ENCODE assay signal across 11 cellular contexts in genomic region chr9:37034938-37035471, GRCh38. TPM values are rescaled to one million over a fixed set of nuclear protein-coding genes. Genes with fewer than 3 reads are reported as not detected.
DNase-seq lines count a peak whose midpoint lies in the region; ATAC-seq, FAIRE-seq and TF ChIP-seq lines count a peak whose summit lies in the region.
"Had no signal": no experiment of that assay in that cellular context is flagged by ENCODE, and none has a peak within 500 bp of the region (broad histone marks: within the 10 kb centered on the region; RNA-seq: fewer than 3 reads in every experiment).

No MANE protein-coding gene starts in this region.

- peaks cover 76 to 97% (median 94%) of the 10 kb centered on the region in 4 experiments for H3K27me3 ChIP-seq in H1 (replicated peaks in 1 of 4; ENCODE audit: control insufficient read depth in 3 of 4, extremely low read depth in 1 of 4, insufficient read depth in 3 of 4, low read length in 3 of 4)

- no peaks in the 10 kb centered on the region for H3K79me2 ChIP-seq in H1 (ENCODE audit: control insufficient read depth in 1 of 2, insufficient read depth in 2 of 2, low read length in 2 of 2)

- no peak for FAIRE-seq in H1 (lab: Jason Lieb, UNC)
- FAIRE-seq: D721Med had no signal

- POLR2A ChIA-PET in H1 (lab: Charles Lee; ENCODE audit: partially characterized antibody) (no interaction called here), HEK293T (lab: Yijun Ruan, JAX) (no interaction called here)

- no peak overlapping the region for H4K91ac ChIP-seq in H1 (replicated peaks; ENCODE audit: insufficient read length, low read length)

- no peak for TF ChIP-seq POLR2A in H1 (IDR thresholded peaks at IDR 0.05; ENCODE audit: control extremely low read depth in 1 of 2, low read depth in 2 of 2, low read length in 2 of 2)

- H3K14ac ChIP-seq in H1 (ENCODE audit: insufficient read length): no peak overlapping the region

- H2AFZ ChIP-seq in H1 (ENCODE audit: low read length): no peak overlapping the region; the same call in 1 of the 2 replicates

- TF ChIP-seq CTCF in H1 (IDR thresholded peaks at IDR 0.05; ENCODE audit: control extremely low read depth in 1 of 3, insufficient read depth in 1 of 3, low read depth in 1 of 3, low read length in 3 of 3): no peak

- no peaks in the 10 kb centered on the region for H3K9me3 Mint-ChIP-seq in activated T-cell treated with anti-CD3 and anti-CD28 coated beads, Interleukin-2, amount 50 U/mL, for 24 hours
- no peaks in the 10 kb centered on the region for H3K9me3 Mint-ChIP-seq in stimulated activated memory B cell treated with anti-CD40 and anti-IgM and Interleukin-4, amounts not matched to agents 10 μg/mL and 1 μg/mL and 100 μg/mL, for 72 hours

- peak overlapping the region; percentile 27 to 64 (median 38) for H3K4me3 ChIP-seq in H1 (ENCODE audit: extremely low read depth in 1 of 4, insufficient read depth in 2 of 4, low read depth in 3 of 4, low read length in 4 of 4)

- H3K56ac ChIP-seq in H1 (replicated peaks; ENCODE audit: insufficient read length, low read depth, low read length): no peak overlapping the region

- no peak overlapping the region for H2BK120ac ChIP-seq in H1 (replicated peaks; ENCODE audit: low read depth, low read length)

- no peak overlapping the region for H2BK5ac ChIP-seq in H1 (ENCODE audit: low read depth, low read length)

- no peaks in the 10 kb centered on the region for H3K36me3 Mint-ChIP-seq in activated T-cell treated with anti-CD3 and anti-CD28 coated beads, Interleukin-2, amount 50 U/mL, for 24 hours (ENCODE audit: low read depth)
- H3K36me3 Mint-ChIP-seq in stimulated activated memory B cell treated with anti-CD40 and anti-IgM and Interleukin-4, amounts not matched to agents 10 μg/mL and 1 μg/mL and 100 μg/mL, for 72 hours: peaks cover 12% of the 10 kb centered on the region

- DNase-seq in activated T-cell treated with anti-CD3 and anti-CD28 coated beads, Interleukin-2, amount 50 U/mL, for 24 hours: no peak
- no peak for DNase-seq in activated T-cell treated with anti-CD3 and anti-CD28 coated beads, Interleukin-2, amount 50 U/mL, for 48 hours
- DNase-seq in NCI-H146 treated with DMSO at 0.1 percent for 48 hours (lab: John Stamatoyannopoulos, UW; ENCODE audit: unreplicated experiment): peak; percentile 67
- peak in 1 of 2 experiments; percentile 69 for DNase-seq in H1 (ENCODE audit: low read depth in 1 of 2, low spot score in 2 of 2)
- no peak for DNase-seq in HEK293T (ENCODE audit: extremely low spot score)
- no peak for DNase-seq in AML-193 (lab: John Stamatoyannopoulos, UW)

- WGBS in H1 (ENCODE audit: extremely low coverage in 1 of 2, insufficient coverage in 1 of 2, insufficient read length in 1 of 2, insufficient replicate concordance in 2 of 2, low coverage in 1 of 2, low lambda C conversion rate in 2 of 2, missing lambda C conversion rate in 1 of 2), 2 experiments: 5% methylated on average over 18 of the region's 18 CpGs; no CpG with 5 or more reads in 1 of the 2 experiments

- H4K8ac ChIP-seq in H1 (ENCODE audit: extremely low read depth, insufficient read depth, low read length): peak overlapping the region; percentile 6; the same call in 1 of the 2 replicates

- H2AK5ac ChIP-seq in H1 (ENCODE audit: low read depth, low read length): no peak overlapping the region

- peak overlapping the region; percentile 72 for H3K4me3 Mint-ChIP-seq in activated T-cell treated with anti-CD3 and anti-CD28 coated beads, Interleukin-2, amount 50 U/mL, for 24 hours
- H3K4me3 Mint-ChIP-seq in stimulated activated memory B cell treated with anti-CD40 and anti-IgM and Interleukin-4, amounts not matched to agents 10 μg/mL and 1 μg/mL and 100 μg/mL, for 72 hours: peak overlapping the region; percentile 92

- no peak for TF ChIP-seq EP300 in H1 (IDR thresholded peaks at IDR 0.05; ENCODE audit: borderline replicate concordance in 1 of 2, low read depth in 2 of 2, low read length in 2 of 2)

- peaks cover 96% of the 10 kb centered on the region for H3K27me3 Mint-ChIP-seq in activated T-cell treated with anti-CD3 and anti-CD28 coated beads, Interleukin-2, amount 50 U/mL, for 24 hours
- no peaks in the 10 kb centered on the region for H3K27me3 Mint-ChIP-seq in stimulated activated memory B cell treated with anti-CD40 and anti-IgM and Interleukin-4, amounts not matched to agents 10 μg/mL and 1 μg/mL and 100 μg/mL, for 72 hours

- H3K27ac Mint-ChIP-seq in activated T-cell treated with anti-CD3 and anti-CD28 coated beads, Interleukin-2, amount 50 U/mL, for 24 hours: no peak overlapping the region
- peak overlapping the region; percentile 96 for H3K27ac Mint-ChIP-seq in stimulated activated memory B cell treated with anti-CD40 and anti-IgM and Interleukin-4, amounts not matched to agents 10 μg/mL and 1 μg/mL and 100 μg/mL, for 72 hours

- peak overlapping the region; percentile 41; the same call in 1 of the 2 replicates for H3K18ac ChIP-seq in H1 (ENCODE audit: extremely low read depth, low read length)

- H4K5ac ChIP-seq in H1 (ENCODE audit: insufficient read length, low read depth, low read length): no peak overlapping the region

- TF ChIP-seq RAD21 in H1 (IDR thresholded peaks at IDR 0.05 in 1 of 2, conservative IDR thresholded peaks at IDR 0.05 in 1 of 2; ENCODE audit: low read depth in 2 of 2, low read length in 2 of 2): no peak

- CTCF ChIA-PET in H1 (lab: Charles Lee; ENCODE audit: partially characterized antibody) (interaction anchor here (1.5 kb wide), 1 partner anchor 46 kb away, joined by 3 read pairs; no protein-coding TSS in a partner anchor), HEK293T (lab: Yijun Ruan, JAX) (no interaction called here)

- H3K36me3 ChIP-seq in H1 (ENCODE audit: control insufficient read depth in 2 of 4, insufficient read depth in 4 of 4, low read length in 3 of 4): no peaks in the 10 kb centered on the region

- H3K23ac ChIP-seq in H1 (ENCODE audit: insufficient read length): no peak overlapping the region

- H2BK15ac ChIP-seq in H1 (ENCODE audit: low read length): no peak overlapping the region

- no peak overlapping the region for H3K9ac ChIP-seq in H1 (replicated peaks in 1 of 4; ENCODE audit: extremely low read depth in 1 of 4, low read depth in 3 of 4, low read length in 3 of 4)

- peaks cover 29% of the 10 kb centered on the region for H3K23me2 ChIP-seq in H1 (ENCODE audit: low read depth, low read length)

- H3K4me1 Mint-ChIP-seq in activated T-cell treated with anti-CD3 and anti-CD28 coated beads, Interleukin-2, amount 50 U/mL, for 24 hours (ENCODE audit: low read depth): peaks cover 47% of the 10 kb centered on the region
- H3K4me1 Mint-ChIP-seq in stimulated activated memory B cell treated with anti-CD40 and anti-IgM and Interleukin-4, amounts not matched to agents 10 μg/mL and 1 μg/mL and 100 μg/mL, for 72 hours: peaks cover 65% of the 10 kb centered on the region

- H4K20me1 ChIP-seq in H1 (replicated peaks in 1 of 2; ENCODE audit: control insufficient read depth in 1 of 2, insufficient read depth in 2 of 2, low read length in 2 of 2): peaks cover 4 to 9% of the 10 kb centered on the region in 2 experiments

- H3K9me3 ChIP-seq in H1 (ENCODE audit: insufficient read depth in 2 of 2, low read depth in 1 of 2, low read length in 1 of 2): no peaks in the 10 kb centered on the region

- no peak overlapping the region for H3K4ac ChIP-seq in H1 (replicated peaks; ENCODE audit: insufficient read length, low read depth, low read length)

- 0 out of 2 replicates have a peak overlapping the region, but pooled peaks have one; percentile 68 for H2BK12ac ChIP-seq in H1 (ENCODE audit: low read depth, low read length)

- no peak overlapping the region for H2BK20ac ChIP-seq in H1 (ENCODE audit: low read length)

- H3K79me1 ChIP-seq in H1 (ENCODE audit: low read depth, low read length): no peaks in the 10 kb centered on the region

- peak overlapping the region; percentile 88 for H3K4me2 ChIP-seq in H1 (ENCODE audit: insufficient read depth in 1 of 2, low read depth in 2 of 2, low read length in 2 of 2)

- peaks cover 5 to 23% (median 12%) of the 10 kb centered on the region in 4 experiments for H3K4me1 ChIP-seq in H1 (replicated peaks in 1 of 4; ENCODE audit: control insufficient read depth in 3 of 4, insufficient read depth in 4 of 4, low read length in 3 of 4)

- ATAC-seq in stimulated activated memory B cell treated with anti-CD40 and anti-IgM and Interleukin-4, amounts not matched to agents 10 μg/mL and 1 μg/mL and 100 μg/mL, for 72 hours: no peak
- no peak for ATAC-seq in GM18502 (IDR thresholded peaks at IDR 0.05; ENCODE audit: poor library complexity, unreplicated experiment)

- no peak overlapping the region for H3K27ac ChIP-seq in H1 (ENCODE audit: low read depth, low read length)
- H3K27ac ChIP-seq: epithelial cell of prostate had no signal

TF ChIP-seq in H1, 55 proteins besides CTCF, POLR2A, EP300 and RAD21 (continues in another document):
- TF ChIP-seq KDM4A (IDR thresholded peaks at IDR 0.05; ENCODE audit: low read depth, low read length, severe bottlenecking) (peak; percentile 57), EZH2 (IDR thresholded peaks at IDR 0.05; ENCODE audit: low read depth, low read length, severe bottlenecking) (peak; percentile 47), CBX5 (IDR thresholded peaks at IDR 0.05; ENCODE audit: low read depth, low read length) (no peak), SIRT6 (IDR thresholded peaks at IDR 0.05; ENCODE audit: low read length) (no peak), ZNF274 (IDR thresholded peaks at IDR 0.05; ENCODE audit: borderline replicate concordance, extremely low read depth, low read length) (no peak), SUZ12 (IDR thresholded peaks at IDR 0.05; ENCODE audit: low read length) (0 out of 2 replicates have a peak, but pooled peaks have one; percentile 38)

TF ChIP-seq in HEK293T, 16 proteins besides CTCF, POLR2A, EP300 and RAD21:
- no peak for TF ChIP-seq ZNF384 (IDR thresholded peaks at IDR 0.05)
- TF ChIP-seq L3MBTL2 (conservative IDR thresholded peaks at IDR 0.05): no peak

RNA-seq across cellular contexts. Expression of gene PAX5, which starts 0.9 kb away (rescaled TPM):
- total RNA-seq in H1 (2021; fragmentation: NEBNext Ultra II Directional; extraction: Animal tissue kit (Norgen Biotek cat#: 25700)): 0.13 and 0.43 TPM in 2 replicates
- polyA plus RNA-seq in H1 (2011; rRNA removed): 0.29 and 0.44 TPM in 2 replicates
- 0.09 TPM for polyA plus RNA-seq in H1 (2011; cell fraction: cytosol; rRNA removed)
- 0.14 TPM for polyA plus RNA-seq in H1 (2011; cell fraction: nucleus; rRNA removed)
- 0.14 to 0.19 TPM (median 0.18 TPM) in 4 replicates for polyA plus RNA-seq in H1 (2012, experiment 1 of 2)
- 0.07 TPM for polyA plus RNA-seq in H1 (2012, experiment 2 of 2)
- polyA plus RNA-seq in H1 (2013, experiment 1 of 2): 0.14 TPM
- polyA plus RNA-seq in H1 (2013, experiment 2 of 2): 0.18 TPM
- polyA minus RNA-seq in H1 (2011; rRNA and poly(A)+ RNA removed): 0.09 and 0.27 TPM in 2 replicates
- polyA minus RNA-seq in H1 (2011; cell fraction: cytosol; rRNA and poly(A)+ RNA removed): not detected
- polyA minus RNA-seq in H1 (2011; cell fraction: nucleus; rRNA and poly(A)+ RNA removed): 0.90 TPM
- total RNA-seq: myocyte had no signal
